In genomic region chr16:61150351-61150750, GRCh38 we compare ENCODE assay signal across 35 cellular contexts.
A peak's percentile ranks its signal among the peaks of the same experiment; 100 is the strongest.
DNase-seq lines count a peak whose midpoint lies in the region; ATAC-seq, FAIRE-seq and TF ChIP-seq lines count a peak whose summit lies in the region.
"Had no signal": no experiment of that assay in that cellular context is flagged by ENCODE, and none has a peak within 500 bp of the region (broad histone marks: within the 10 kb centered on the region; RNA-seq: fewer than 3 reads in every experiment).

No MANE protein-coding gene starts in this region.

- H3K36me3 ChIP-seq in kidney (ENCODE audit: control insufficient read depth in 1 of 2, insufficient read depth in 2 of 2, low read length in 2 of 2): no peaks in the 10 kb centered on the region
- H3K36me3 ChIP-seq: BE2C; BLaER1; BLaER1 treated with 17β-estradiol and CSF1 and Interleukin-3, amounts not matched to agents 10 nM and 100 nM had no signal

- H3K27me3 Mint-ChIP-seq in chondrocyte (ENCODE audit: low read depth): no peaks in the 10 kb centered on the region
- H3K27me3 Mint-ChIP-seq in WTC11 (ENCODE audit: low read depth): no peaks in the 10 kb centered on the region; the same call in 1 of the 2 replicates
- H3K27me3 Mint-ChIP-seq: B cell; CD4-positive, alpha-beta memory T cell; CD4-positive, alpha-beta T cell; CD4-positive, CD25-positive, alpha-beta regulatory T cell; CD8-positive, alpha-beta memory T cell had no signal

- H3K4me1 ChIP-seq in kidney (ENCODE audit: control insufficient read depth in 1 of 2, insufficient read depth in 1 of 2, low read depth in 1 of 2, low read length in 2 of 2): no peaks in the 10 kb centered on the region
- H3K4me1 ChIP-seq: A549, BE2C, Caco-2 had no signal

- TF ChIP-seq CTCF in chondrocyte (IDR thresholded peaks at IDR 0.05) (no peak), kidney (IDR thresholded peaks at IDR 0.05; ENCODE audit: borderline replicate concordance, extremely low read depth, insufficient read depth) (no peak), WTC11 (IDR thresholded peaks at IDR 0.05) (no peak)

- H3K9ac ChIP-seq in kidney (ENCODE audit: low read length in 2 of 2): no peak overlapping the region
- H3K9ac ChIP-seq: BLaER1; BLaER1 treated with 17β-estradiol and CSF1 and Interleukin-3, amounts not matched to agents 10 nM and 100 nM had no signal

- no peak overlapping the region for H3K4me3 ChIP-seq in kidney (ENCODE audit: low read length in 2 of 2)
- H3K4me3 ChIP-seq: A549; BLaER1; BLaER1 treated with 17β-estradiol and CSF1 and Interleukin-3, amounts not matched to agents 10 nM and 100 nM had no signal

- H3K27ac ChIP-seq in kidney (ENCODE audit: low read depth in 2 of 2, low read length in 2 of 2): no peak overlapping the region
- H3K27ac ChIP-seq: 22Rv1; A549; BLaER1; BLaER1 treated with 17β-estradiol and CSF1 and Interleukin-3, amounts not matched to agents 10 nM and 100 nM; C4-2B had no signal

- H3K27ac Mint-ChIP-seq in chondrocyte (ENCODE audit: unreplicated experiment) (no peak overlapping the region), WTC11 (no peak overlapping the region)
- H3K27ac Mint-ChIP-seq: B cell; CD14-positive monocyte; CD4-positive, alpha-beta memory T cell; CD4-positive, alpha-beta T cell; CD4-positive, CD25-positive, alpha-beta regulatory T cell; CD8-positive, alpha-beta memory T cell; CD8-positive, alpha-beta T cell had no signal

- H3K9me3 Mint-ChIP-seq in chondrocyte (ENCODE audit: low read depth): peaks cover 3% of the 10 kb centered on the region
- H3K9me3 Mint-ChIP-seq in WTC11: peaks cover 12% of the 10 kb centered on the region

- no peak for ATAC-seq in WTC11
- ATAC-seq: A549; CD8-positive, alpha-beta T cell had no signal

- H3K9me3 ChIP-seq in kidney (ENCODE audit: control insufficient read depth in 1 of 2, low read length in 2 of 2): no peaks in the 10 kb centered on the region
- H3K9me3 ChIP-seq: A549, BE2C, BLaER1 had no signal

- no peak for FAIRE-seq in kidney (lab: Jason Lieb, UNC)
- FAIRE-seq: A204.1, A549, D721Med had no signal

- H3K4me3 Mint-ChIP-seq in chondrocyte (ENCODE audit: unreplicated experiment) (no peak overlapping the region), WTC11 (no peak overlapping the region)
- H3K4me3 Mint-ChIP-seq: B cell; CD14-positive monocyte; CD4-positive, alpha-beta memory T cell; CD4-positive, alpha-beta T cell; CD4-positive, CD25-positive, alpha-beta regulatory T cell; CD8-positive, alpha-beta memory T cell; CD8-positive, alpha-beta T cell had no signal

- H3K36me3 Mint-ChIP-seq in chondrocyte (ENCODE audit: low read depth) (no peaks in the 10 kb centered on the region), WTC11 (peaks cover 3% of the 10 kb centered on the region; the same call in 1 of the 2 replicates)
- H3K36me3 Mint-ChIP-seq: CD14-positive monocyte; CD4-positive, alpha-beta memory T cell; CD4-positive, CD25-positive, alpha-beta regulatory T cell; CD8-positive, alpha-beta memory T cell; CD8-positive, alpha-beta T cell had no signal

- intact Hi-C loops in kidney (cut with DNase I) (no loop called here), posterior vena cava (cut with DNase I) (loop anchor here in 1 of 2 donors (5.0 to 10.0 kb wide), 2 partner anchors 447 to 854 kb away; no protein-coding TSS in a partner anchor)

- POLR2A ChIA-PET in WTC11 (lab: Charles Lee): no interaction called here

- peak; percentile 34 for DNase-seq in chondrocyte (ENCODE audit: low spot score)
- DNase-seq in kidney: peak; percentile 32
- DNase-seq in posterior vena cava (ENCODE audit: low spot score): peak; percentile 54
- no peak for DNase-seq in NCI-H226
- DNase-seq in WTC11 (ENCODE audit: low spot score): no peak
- DNase-seq in NCI-H1105 (lab: John Stamatoyannopoulos, UW): no peak
- DNase-seq: 8988T; ACHN; AML-193; BE2C; C1 segment of cervical spinal cord; Caco-2; Calu3; CD4-positive, alpha-beta memory T cell; CD4-positive, alpha-beta T cell; CD4-positive, CD25-positive, alpha-beta regulatory T cell; CD8-positive, alpha-beta memory T cell; CD8-positive, alpha-beta T cell; COR-L47; DMS 273 treated with DMSO at 0.1 percent for 48 hours; DMS153; DMS53; DMS79; DMS79 treated with DMSO at 0.1 percent for 48 hours; DND-41; EL had no signal

- CTCF ChIA-PET in WTC11 (lab: Charles Lee): no interaction called here

- H3K4me1 Mint-ChIP-seq in chondrocyte (ENCODE audit: low read depth): no peaks in the 10 kb centered on the region
- no peaks in the 10 kb centered on the region for H3K4me1 Mint-ChIP-seq in WTC11
- H3K4me1 Mint-ChIP-seq: B cell; CD14-positive monocyte; CD4-positive, alpha-beta memory T cell; CD4-positive, CD25-positive, alpha-beta regulatory T cell; CD8-positive, alpha-beta memory T cell had no signal

TF ChIP-seq in WTC11, 78 proteins besides CTCF, POLR2A, EP300 and RAD21 (continues in another document):
- TF ChIP-seq ETV6 (CRISPR knock-in tag; IDR thresholded peaks at IDR 0.05) (no peak), ZNF671 (CRISPR knock-in tag; IDR thresholded peaks at IDR 0.05) (no peak), CREM (CRISPR knock-in tag; IDR thresholded peaks at IDR 0.05) (no peak), ARID4B (CRISPR knock-in tag; IDR thresholded peaks at IDR 0.05; ENCODE audit: borderline replicate concordance) (no peak), GRHL2 (CRISPR knock-in tag; IDR thresholded peaks at IDR 0.05; ENCODE audit: insufficient replicate concordance, severe bottlenecking) (no peak), ZNF423 (CRISPR knock-in tag; IDR thresholded peaks at IDR 0.05) (no peak), ATF6 (CRISPR knock-in tag; IDR thresholded peaks at IDR 0.05) (no peak), GTF2I (CRISPR knock-in tag; conservative IDR thresholded peaks at IDR 0.05) (no peak), MLX (CRISPR knock-in tag; IDR thresholded peaks at IDR 0.05) (no peak), OVOL2 (CRISPR knock-in tag; IDR thresholded peaks at IDR 0.05; ENCODE audit: borderline replicate concordance) (no peak), PREB (CRISPR knock-in tag; IDR thresholded peaks at IDR 0.05; ENCODE audit: borderline replicate concordance) (no peak)

Comparison
In these comparisons a context has a peak if more than half of its experiments do, and no peak if none do; other contexts are left out.
1. DNase-seq: peak in chondrocyte (single experiment), kidney (single experiment) and posterior vena cava (single experiment); none in NCI-H226 (single experiment), WTC11 (single experiment) and NCI-H1105 (single experiment).